26 cellular contexts compared by ENCODE assay signal in genomic region chr12:63952980-63953379, GRCh38.
"Had no signal": no experiment of that assay in that cellular context is flagged by ENCODE, and none has a peak within 500 bp of the region (broad histone marks: within the 10 kb centered on the region; RNA-seq: fewer than 3 reads in every experiment).

No MANE protein-coding gene starts in this region.

- H3K27ac ChIP-seq: left ventricle myocardium inferior, pancreas, prostate gland, skin epidermis, stomach, testis, thyroid gland, upper lobe of right lung had no signal

- H3K9me3 ChIP-seq: left ventricle myocardium inferior, mucosa of descending colon, pancreas, prostate gland, stomach, testis, thyroid gland, upper lobe of right lung had no signal

- H3K27me3 ChIP-seq: pancreas, stomach, testis, thyroid gland, upper lobe of right lung had no signal

- H3K36me3 ChIP-seq: left ventricle myocardium inferior, pancreas, prostate gland, stomach, thyroid gland, upper lobe of right lung had no signal

- ATAC-seq: mucosa of descending colon; naive thymus-derived CD4-positive, alpha-beta T cell; natural killer cell treated with Interleukin-12 subunit alpha and Interleukin-12 subunit beta and Interleukin-15 and Interleukin-18, amount 100 ng/mL, for 72 hours; pancreas; right cardiac atrium; sciatic nerve; stimulated activated naive B cell treated with anti-CD40 and anti-IgM and Interleukin-4, amounts not matched to agents 10 μg/mL and 1 μg/mL and 100 μg/mL, for 72 hours; stimulated activated naive CD8-positive, alpha-beta T cell treated with anti-CD3 and anti-CD28 coated beads, Interleukin-15, Interleukin-2, amounts not matched to agents 100 U/mL and 50 U/mL, for 24 hours; upper lobe of right lung had no signal

- DNase-seq: islet precursor cell; left ventricle myocardium inferior; midbrain; mucosa of descending colon; naive thymus-derived CD4-positive, alpha-beta T cell; nucleus accumbens; pancreas; posterior cingulate gyrus; retina; right cardiac atrium; stimulated activated CD4-positive, alpha-beta T cell treated with anti-CD3 and anti-CD28 coated beads, Interleukin-12 subunit alpha, Interleukin-12 subunit beta, amount 100 ng/mL, for 4 hours; stimulated activated CD4-positive, alpha-beta T cell treated with anti-CD3 and anti-CD28 coated beads, Interleukin-15, amount 100 ng/mL, for 24 hours; stimulated activated CD4-positive, alpha-beta T cell treated with anti-CD3 and anti-CD28 coated beads, Interleukin-2, amount 100 ng/mL, for 24 hours; stimulated activated CD4-positive, alpha-beta T cell treated with anti-CD3 and anti-CD28 coated beads, Interleukin-4, amount 100 ng/mL, for 1 hour; stimulated activated naive B cell treated with anti-CD40 and anti-IgM and Interleukin-4, amounts not matched to agents 10 μg/mL and 1 μg/mL and 100 μg/mL, for 72 hours; stimulated activated naive CD8-positive, alpha-beta T cell treated with anti-CD3 and anti-CD28 coated beads, Interleukin-15, Interleukin-2, amounts not matched to agents 100 U/mL and 50 U/mL, for 24 hours; stomach; testis; thyroid gland; trophoblast cell; upper lobe of right lung had no signal

- H3K4me1 ChIP-seq: prostate gland had no signal

- H3K4me3 ChIP-seq: left ventricle myocardium inferior, lung, mucosa of descending colon, pancreas, prostate gland, skin epidermis, stomach, testis, thyroid gland, upper lobe of right lung had no signal
